In genomic region chr6:26389349-26389799, GRCh38 we compare ENCODE assay signal across 1 cellular context.
TF ChIP-seq lines count a peak whose summit lies in the region.

No MANE protein-coding gene starts in this region.

TF ChIP-seq in GM23338, 12 proteins besides CTCF, POLR2A, EP300 and RAD21 (continued from another document):
- TF ChIP-seq REST (IDR thresholded peaks at IDR 0.05; ENCODE audit: unreplicated experiment) (no peak), JUNB (IDR thresholded peaks at IDR 0.05; ENCODE audit: unreplicated experiment) (no peak), ZNF331 (CRISPR knock-in tag; IDR thresholded peaks at IDR 0.05; ENCODE audit: low read depth) (no peak), EZH2 (IDR thresholded peaks at IDR 0.05; ENCODE audit: low read depth, unreplicated experiment) (no peak), STAT1 (IDR thresholded peaks at IDR 0.05; ENCODE audit: unreplicated experiment) (no peak), POLR2AphosphoS5 (IDR thresholded peaks at IDR 0.05; ENCODE audit: low read depth) (no peak), ZNF462 (CRISPR knock-in tag; IDR thresholded peaks at IDR 0.05) (no peak)
